In the genomic region with DNA sequence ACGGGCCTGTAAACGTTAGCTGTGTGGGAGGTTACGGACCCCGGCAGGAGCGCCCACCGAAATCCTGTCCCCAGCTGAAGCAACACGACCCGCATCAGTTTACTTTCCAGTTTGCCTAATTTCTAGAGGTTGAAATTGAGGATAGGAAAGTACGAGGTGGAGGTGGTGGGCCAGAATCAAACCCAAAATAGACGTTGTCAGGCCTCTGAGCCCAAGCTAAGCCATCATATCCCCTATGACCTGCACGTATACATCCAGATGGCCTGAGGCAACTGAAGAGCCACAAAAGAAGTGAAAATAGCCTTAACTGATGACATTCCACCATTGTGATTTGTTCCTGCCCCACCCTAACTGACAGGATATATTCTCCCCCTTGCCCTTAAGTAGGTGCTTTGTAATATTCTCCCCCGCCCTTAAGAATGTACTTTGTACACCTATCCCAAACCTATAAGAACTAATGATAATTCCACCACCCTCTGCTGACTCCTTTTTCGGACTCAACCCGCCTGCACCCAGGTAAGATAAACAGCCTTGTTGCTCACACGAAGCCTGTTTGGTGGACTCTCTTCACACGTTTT, we compare ENCODE assay signal across 8 cellular contexts. TPM values are rescaled to one million over a fixed set of nuclear protein-coding genes. Genes with fewer than 3 reads are reported as not detected.
DNase-seq lines count a peak whose midpoint lies in the region; ATAC-seq and TF ChIP-seq lines count a peak whose summit lies in the region.
"Not testable (repeated sequence)": the region's sequence is repeated elsewhere in the genome, so short reads cannot be mapped to it uniquely, and the experiment has no call there.

No MANE protein-coding gene starts in this region.

- peak overlapping the region; percentile 100 for H2AFZ ChIP-seq in ACC112 (ENCODE audit: low read length, unreplicated experiment)
- H2AFZ ChIP-seq in OCI-LY7 (ENCODE audit: low read length), result peak overlapping the region; percentile 96; the same call in 1 of the 2 replicates

- not testable (repeated sequence) for H3K9me2 ChIP-seq in OCI-LY7 (ENCODE audit: insufficient read depth, low read length)

- peak overlapping the region; percentile 85 for H3K9ac ChIP-seq in skeletal muscle satellite cell (ENCODE audit: low read depth, low read length)

- peak overlapping the region; percentile 91 for H3K27ac Mint-ChIP-seq in activated naive CD8-positive, alpha-beta T cell

- H3K36me3 ChIP-seq in ACC112 (ENCODE audit: insufficient read depth, low read length); skeletal muscle satellite cell (ENCODE audit: insufficient read depth, low read length): not testable (repeated sequence)
- peaks cover 10% of the 10 kb centered on the region for H3K36me3 ChIP-seq in OCI-LY7 (ENCODE audit: insufficient read depth, low read length)

- H3K36me3 Mint-ChIP-seq in activated naive CD8-positive, alpha-beta T cell, result not testable (repeated sequence)

- not testable (repeated sequence) for H3K27me3 Mint-ChIP-seq in activated naive CD8-positive, alpha-beta T cell

- POLR2A ChIA-PET in OCI-LY7 (lab: Charles Lee), result interaction anchor here (0.6 to 3.5 kb wide), 8 partner anchors 8 to 800 kb away, joined by 3 to 36 read pairs (median 4); a partner anchor contains a TSS

- H3K4me1 ChIP-seq in ACC112 (ENCODE audit: control insufficient read depth, insufficient read depth, low read length, unreplicated experiment), result not testable (repeated sequence)
- H3K4me1 ChIP-seq in OCI-LY7 (ENCODE audit: insufficient read depth, low read length, poor library complexity, severe bottlenecking) (peaks cover 71% of the 10 kb centered on the region), skeletal muscle satellite cell (ENCODE audit: control insufficient read depth, insufficient read depth, low read length) (peaks cover 15% of the 10 kb centered on the region)

- H3K4me3 ChIP-seq in ACC112 (ENCODE audit: low read depth, low read length) (peak overlapping the region; percentile 82), OCI-LY7 (ENCODE audit: low read depth, low read length, poor library complexity, severe bottlenecking) (peak overlapping the region; percentile 80), epithelial cell of proximal tubule (ENCODE audit: low read depth, low read length) (peak overlapping the region; percentile 68), skeletal muscle satellite cell (ENCODE audit: low read length) (peak overlapping the region; percentile 69)

- TF ChIP-seq CTCF in OCI-LY7 (conservative IDR thresholded peaks at IDR 0.05; ENCODE audit: low read length); epithelial cell of proximal tubule (conservative IDR thresholded peaks at IDR 0.05; ENCODE audit: low read depth, low read length): not testable (repeated sequence)

- peaks cover 34% of the 10 kb centered on the region for H3K4me1 Mint-ChIP-seq in activated naive CD8-positive, alpha-beta T cell (ENCODE audit: low read depth)

- CTCF ChIA-PET in OCI-LY7 (lab: Charles Lee; ENCODE audit: unreplicated experiment), result interaction anchor here (1.5 to 1.8 kb wide), 2 partner anchors 8 to 14 kb away, joined by 6 read pairs; no protein-coding TSS in a partner anchor

- H3K4me2 ChIP-seq in OCI-LY7 (ENCODE audit: low read length) (peak overlapping the region; percentile 100), skeletal muscle satellite cell (ENCODE audit: low read length) (peak overlapping the region; percentile 99)

- BruUV-seq in OCI-LY7 (replicated peaks; lab: Mats Ljungman, UMichigan), result TSS peak; percentile 98

- not testable (repeated sequence) for H3K9me3 Mint-ChIP-seq in activated naive CD8-positive, alpha-beta T cell (ENCODE audit: low read depth)

- H3K4me3 Mint-ChIP-seq in activated naive CD8-positive, alpha-beta T cell, result peak overlapping the region; percentile 86

- peak; percentile 12 for ATAC-seq in GM19351 (IDR thresholded peaks at IDR 0.05; ENCODE audit: unreplicated experiment)
- peak; percentile 4 for ATAC-seq in HG02884 (IDR thresholded peaks at IDR 0.05; ENCODE audit: unreplicated experiment)

- peak; percentile 31 for DNase-seq in OCI-LY7 (ENCODE audit: low spot score)
- DNase-seq in epithelial cell of proximal tubule (ENCODE audit: low read depth), result not testable (repeated sequence)
- peak; percentile 3 for DNase-seq in medulla oblongata (ENCODE audit: extremely low spot score)

- H3K27ac ChIP-seq in ACC112 (ENCODE audit: low read depth, low read length) (peak overlapping the region; percentile 44), OCI-LY7 (ENCODE audit: low read depth, low read length, poor library complexity, severe bottlenecking) (peak overlapping the region; percentile 75)

- not testable (repeated sequence) for H3K9me3 ChIP-seq in OCI-LY7 (ENCODE audit: low read length); skeletal muscle satellite cell (replicated peaks; ENCODE audit: low read length)

- H3K79me2 ChIP-seq in ACC112 (ENCODE audit: control insufficient read depth, insufficient read depth, low read length, unreplicated experiment), result not testable (repeated sequence)
- H3K79me2 ChIP-seq in OCI-LY7 (ENCODE audit: insufficient read depth, low read depth, low read length), result peaks cover 20% of the 10 kb centered on the region; the same call in 1 of the 2 replicates

- intact Hi-C loops in OCI-LY7 (cut with micrococcal nuclease; ENCODE audit: unreplicated experiment), result not testable (repeated sequence)

- not testable (repeated sequence) for H4K20me1 ChIP-seq in OCI-LY7 (ENCODE audit: insufficient read depth, low read length)

- H3K27me3 ChIP-seq in ACC112 (ENCODE audit: insufficient read depth, low read length); skeletal muscle satellite cell (ENCODE audit: control insufficient read depth, insufficient read depth, low read length): not testable (repeated sequence)

RNA-seq across cellular contexts. Expression of a gene that starts 0.6 kb away (rescaled TPM):
- total RNA-seq in OCI-LY7 (2014; rRNA removed; shearing (Covaris generic)), result 12.8 and 15.7 TPM in 2 replicates
- 24.4 and 24.9 TPM in 2 replicates for total RNA-seq in OCI-LY7 (2022)
- 7.5 and 7.7 TPM in 2 replicates for total RNA-seq in epithelial cell of proximal tubule
- 5.6 and 7.2 TPM in 2 replicates for total RNA-seq in skeletal muscle satellite cell (2012; rRNA removed)

RNA-seq across cellular contexts. Expression of a gene that starts 57.2 kb away (rescaled TPM):
- 11.4 and 12.4 TPM in 2 replicates for total RNA-seq in OCI-LY7 (2014; rRNA removed; shearing (Covaris generic))
- 31.1 and 35.3 TPM in 2 replicates for total RNA-seq in OCI-LY7 (2022)
- 10.6 and 19.6 TPM in 2 replicates for total RNA-seq in epithelial cell of proximal tubule
- total RNA-seq in skeletal muscle satellite cell (2012; rRNA removed), result 17.3 and 31.9 TPM in 2 replicates
